ENCODE assay signal across 9 cellular contexts in the genomic region with DNA sequence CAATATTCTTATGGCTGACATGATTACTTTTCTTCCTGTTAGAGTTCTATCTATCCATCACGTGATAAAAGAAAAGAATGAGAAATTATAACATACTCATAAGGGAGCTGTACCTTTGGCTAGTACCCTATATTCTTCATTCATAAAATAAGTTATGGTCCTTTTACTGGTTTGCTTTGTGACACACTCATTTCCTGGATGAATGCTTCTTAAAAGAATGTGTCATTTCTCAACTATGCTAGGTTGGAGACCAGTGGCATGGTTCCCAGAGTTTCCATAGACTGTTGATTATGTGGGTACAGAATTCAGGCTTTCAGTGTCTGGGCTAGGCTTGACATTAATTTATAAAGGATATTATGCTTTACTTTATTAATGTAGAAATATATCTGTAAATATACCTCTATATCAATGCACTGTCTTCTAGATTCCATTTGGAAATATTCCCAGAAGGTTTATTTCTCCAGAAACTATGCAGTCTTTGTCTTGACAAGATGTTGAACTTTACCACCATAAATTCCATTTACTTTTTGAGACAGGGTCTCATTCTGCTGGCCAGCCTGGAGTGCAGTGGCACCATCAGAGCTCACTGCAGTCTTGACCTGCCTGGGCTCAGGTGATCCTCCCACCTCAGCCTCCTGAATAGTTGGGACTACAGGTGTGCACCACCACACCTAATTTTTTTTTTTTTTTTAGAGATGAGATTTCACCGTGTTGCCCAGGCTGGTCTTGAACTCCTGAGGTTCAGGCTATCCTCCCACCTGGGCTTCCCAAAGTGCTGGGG. TPM values are rescaled to one million over a fixed set of nuclear protein-coding genes. Genes with fewer than 3 reads are reported as not detected.
DNase-seq lines count a peak whose midpoint lies in the region; ATAC-seq and TF ChIP-seq lines count a peak whose summit lies in the region.
"Had no signal": no experiment of that assay in that cellular context is flagged by ENCODE, and none has a peak within 500 bp of the region (broad histone marks: within the 10 kb centered on the region; RNA-seq: fewer than 3 reads in every experiment).

No MANE protein-coding gene starts in this region.

- intact Hi-C loops in lower leg skin (cut with DNase I; ENCODE audit: low total_unique reads) = no loop called here

- peaks cover 24% of the 10 kb centered on the region for H3K36me3 ChIP-seq in RWPE2 (ENCODE audit: low read depth)

- no peak for TF ChIP-seq POLR2A in lower leg skin (IDR thresholded peaks at IDR 0.05)

- DNase-seq in GM03348 (ENCODE audit: low spot score) = peak; percentile 70
- DNase-seq in RWPE2 (ENCODE audit: low spot score) = no peak
- DNase-seq in fibroblast of the aortic adventitia (ENCODE audit: low read depth) = peak; percentile 92
- peak; percentile 74 for DNase-seq in skeletal muscle cell (ENCODE audit: low read depth)
- DNase-seq in NCI-H510A (lab: John Stamatoyannopoulos, UW) = no peak
- no peak for DNase-seq in SIG-M5 treated with dmso at 0.1 percent for 504 hours (lab: John Stamatoyannopoulos, UW; ENCODE audit: unreplicated experiment)
- DNase-seq in activated CD8-positive, alpha-beta memory T cell treated with anti-CD3 and anti-CD28 coated beads, Interleukin-2, amount 50 U/mL, for 48 hours = no peak
- DNase-seq in lower leg skin (ENCODE audit: low spot score in 2 of 2) = no peak
- DNase-seq: SJCRH30 had no signal

- 73 to 82% methylated on average over 1 to 2 of the region's 2 CpGs for WGBS in lower leg skin, 2 donors

- H3K4me3 ChIP-seq in RWPE2 (ENCODE audit: severe bottlenecking) = no peak overlapping the region
- no peak overlapping the region for H3K4me3 ChIP-seq in fibroblast of the aortic adventitia (ENCODE audit: low read depth, low read length)
- H3K4me3 ChIP-seq in skeletal muscle cell (ENCODE audit: low read depth, low read length) = no peak overlapping the region
- H3K4me3 ChIP-seq in lower leg skin (ENCODE audit: low read depth, poor library complexity, severe bottlenecking) = no peak overlapping the region
- H3K4me3 ChIP-seq: SJCRH30 had no signal

- no peaks in the 10 kb centered on the region for H3K9me3 ChIP-seq in RWPE2 (ENCODE audit: severe bottlenecking)
- H3K9me3 ChIP-seq: SJCRH30 had no signal

- H3K27ac ChIP-seq in RWPE2 (ENCODE audit: poor library complexity, severe bottlenecking) = peak overlapping the region; percentile 91
- H3K27ac ChIP-seq: SJCRH30 had no signal

- peaks cover 39% of the 10 kb centered on the region for H3K4me1 ChIP-seq in RWPE2 (ENCODE audit: insufficient read depth, poor library complexity, severe bottlenecking)
- H3K4me1 ChIP-seq: SJCRH30 had no signal

- TF ChIP-seq CTCF in RWPE2 (IDR thresholded peaks at IDR 0.05; ENCODE audit: poor library complexity, severe bottlenecking) (no peak), fibroblast of the aortic adventitia (IDR thresholded peaks at IDR 0.05; ENCODE audit: insufficient read depth, low read length) (no peak), lower leg skin (IDR thresholded peaks at IDR 0.05) (no peak)

- no peaks in the 10 kb centered on the region for H3K27me3 ChIP-seq in RWPE2 (ENCODE audit: insufficient read depth, poor library complexity, severe bottlenecking)
- H3K27me3 ChIP-seq: SJCRH30 had no signal

- peak; percentile 94 for ATAC-seq in RWPE2 (ENCODE audit: low read depth)

RNA-seq across cellular contexts. Expression of gene NUDT6, which starts 23.8 kb away (rescaled TPM):
- total RNA-seq in fibroblast of the aortic adventitia (ENCODE audit: low replicate concordance) (8.5 and 12.8 TPM in 2 replicates), lower leg skin (10 to 100 TPM in 1 of 4 donors, 1 to 10 TPM in 3; 3.2 to 12.2 (median 7.2) TPM)

Comparison
In these comparisons a context has a peak if more than half of its experiments do, and no peak if none do; other contexts are left out.
1. DNase-seq: peak in GM03348 (single experiment), fibroblast of the aortic adventitia (single experiment) and skeletal muscle cell (single experiment); none in RWPE2 (single experiment), NCI-H510A (single experiment), SIG-M5 treated with dmso at 0.1 percent for 504 hours (single experiment), activated CD8-positive, alpha-beta memory T cell treated with anti-CD3 and anti-CD28 coated beads, Interleukin-2, amount 50 U/mL, for 48 hours (single experiment) and lower leg skin (0 of 2).